In genomic region chr10:70418229-70418628, GRCh38 we compare ENCODE assay signal across 13 cellular contexts. TPM values are rescaled to one million over a fixed set of nuclear protein-coding genes. Genes with fewer than 3 reads are reported as not detected.
DNase-seq lines count a peak whose midpoint lies in the region; ATAC-seq and TF ChIP-seq lines count a peak whose summit lies in the region.
"Had no signal": no experiment of that assay in that cellular context is flagged by ENCODE, and none has a peak within 500 bp of the region (broad histone marks: within the 10 kb centered on the region; RNA-seq: fewer than 3 reads in every experiment).

No MANE protein-coding gene starts in this region.

- H3K27me3 Mint-ChIP-seq in activated T-cell treated with anti-CD3 and anti-CD28 coated beads, Interleukin-2, amount 50 U/mL, for 72 hours (ENCODE audit: low read depth), result no peaks in the 10 kb centered on the region
- no peaks in the 10 kb centered on the region for H3K27me3 Mint-ChIP-seq in chondrocyte (ENCODE audit: low read depth)
- H3K27me3 Mint-ChIP-seq: dendritic cell treated with granulocyte-macrophage colony-stimulating factor and Interleukin-4, amounts not matched to agents 40 ng/mL and 50 ng/mL, for 4 days had no signal

- peaks cover 2 to 8% of the 10 kb centered on the region in 2 donors for H3K36me3 Mint-ChIP-seq in activated T-cell treated with anti-CD3 and anti-CD28 coated beads, Interleukin-2, amount 50 U/mL, for 72 hours (ENCODE audit: insufficient read depth in 2 of 2)
- peaks cover 29% of the 10 kb centered on the region for H3K36me3 Mint-ChIP-seq in chondrocyte (ENCODE audit: low read depth)

- TF ChIP-seq CTCF in foreskin keratinocyte (conservative IDR thresholded peaks at IDR 0.05) (no peak), chondrocyte (IDR thresholded peaks at IDR 0.05) (no peak)

- H3K4me1 ChIP-seq in foreskin keratinocyte, result no peaks in the 10 kb centered on the region
- H3K4me1 ChIP-seq: upper lobe of right lung had no signal

- DNase-seq in stimulated activated CD4-positive, alpha-beta T cell treated with anti-CD3 and anti-CD28 coated beads, Interleukin-1b, Interleukin-23, amount 100 ng/mL, for 48 hours, result peak; percentile 22
- DNase-seq in stimulated activated CD4-positive, alpha-beta T cell treated with anti-CD3 and anti-CD28 coated beads, Interleukin-12 subunit alpha, Interleukin-12 subunit beta, amount 100 ng/mL, for 4 hours, result no peak
- peak; percentile 13 to 19 for DNase-seq in activated T-cell treated with anti-CD3 and anti-CD28 coated beads, Interleukin-2, amount 50 U/mL, for 72 hours
- DNase-seq in foreskin keratinocyte (peak in 1 of 2 donors; percentile 25), NAMALWA (ENCODE audit: low spot score) (no peak), chondrocyte (ENCODE audit: low spot score) (no peak), HPDE6-E6E7 (ENCODE audit: extremely low spot score) (no peak)
- DNase-seq: NCI-H2227 treated with DMSO at 0.1 percent for 48 hours, right cardiac atrium, upper lobe of right lung had no signal

- peaks cover 25% of the 10 kb centered on the region for H3K4me1 Mint-ChIP-seq in activated T-cell treated with anti-CD3 and anti-CD28 coated beads, Interleukin-2, amount 50 U/mL, for 72 hours (ENCODE audit: low read depth)
- H3K4me1 Mint-ChIP-seq in chondrocyte (ENCODE audit: low read depth), result peaks cover 15% of the 10 kb centered on the region

- H3K9me3 Mint-ChIP-seq in activated T-cell treated with anti-CD3 and anti-CD28 coated beads, Interleukin-2, amount 50 U/mL, for 72 hours, result no peaks in the 10 kb centered on the region
- H3K9me3 Mint-ChIP-seq in chondrocyte (ENCODE audit: low read depth), result no peaks in the 10 kb centered on the region
- H3K9me3 Mint-ChIP-seq: activated T-helper 2 cell treated with anti-CD3 and anti-CD28 coated beads, Interferon-gamma antibody, Interleukin-2, Interleukin-4, amounts not matched to agents 10 μg/mL and 5 μg/mL and 100 μg/mL, durations not matched to agents 14 hours and 24 hours and 36 hours; dendritic cell treated with granulocyte-macrophage colony-stimulating factor and Interleukin-4, amounts not matched to agents 40 ng/mL and 50 ng/mL, for 4 days had no signal

- H3K27me3 ChIP-seq in foreskin keratinocyte, result no peaks in the 10 kb centered on the region
- H3K27me3 ChIP-seq: upper lobe of right lung had no signal

- H3K27ac ChIP-seq in foreskin keratinocyte, result no peak overlapping the region
- H3K27ac ChIP-seq: upper lobe of right lung had no signal

- peak overlapping the region; percentile 58 to 71 for H3K4me3 Mint-ChIP-seq in activated T-cell treated with anti-CD3 and anti-CD28 coated beads, Interleukin-2, amount 50 U/mL, for 72 hours
- H3K4me3 Mint-ChIP-seq in chondrocyte (ENCODE audit: unreplicated experiment), result no peak overlapping the region
- H3K4me3 Mint-ChIP-seq: dendritic cell treated with granulocyte-macrophage colony-stimulating factor and Interleukin-4, amounts not matched to agents 40 ng/mL and 50 ng/mL, for 4 days had no signal

- ATAC-seq in activated T-cell treated with anti-CD3 and anti-CD28 coated beads, Interleukin-2, amount 50 U/mL, for 72 hours (replicated peaks in 1 of 2), result peak; percentile 66 to 69
- peak; percentile 44 for ATAC-seq in foreskin keratinocyte
- ATAC-seq in HG02588 (IDR thresholded peaks at IDR 0.05; ENCODE audit: unreplicated experiment), result no peak
- ATAC-seq: upper lobe of right lung had no signal

- peak overlapping the region; percentile 70 for H3K27ac Mint-ChIP-seq in activated T-cell treated with anti-CD3 and anti-CD28 coated beads, Interleukin-2, amount 50 U/mL, for 72 hours
- H3K27ac Mint-ChIP-seq in chondrocyte (ENCODE audit: unreplicated experiment), result no peak overlapping the region
- H3K27ac Mint-ChIP-seq: dendritic cell treated with granulocyte-macrophage colony-stimulating factor and Interleukin-4, amounts not matched to agents 40 ng/mL and 50 ng/mL, for 4 days had no signal

RNA-seq across cellular contexts. Expression of gene EIF4EBP2, which starts 14.3 kb away (rescaled TPM):
- total RNA-seq in activated T-cell treated with anti-CD3 and anti-CD28 coated beads, Interleukin-2, amount 50 U/mL, for 72 hours, result 10 to 100 TPM; 23.6 to 24.3 TPM
- total RNA-seq in foreskin keratinocyte (23.4 and 27.5 TPM in 2 replicates), chondrocyte (39.6 to 52.9 TPM (median 41.0 TPM) in 3 replicates)
- 7.2 and 10.0 TPM in 2 replicates for polyA plus RNA-seq in foreskin keratinocyte

RNA-seq across cellular contexts. Expression of gene NODAL, which starts 23.3 kb away (rescaled TPM):
- total RNA-seq in activated T-cell treated with anti-CD3 and anti-CD28 coated beads, Interleukin-2, amount 50 U/mL, for 72 hours, result not detected
- 0.14 TPM in 2 replicates for total RNA-seq in foreskin keratinocyte
- 0.12 and 0.29 TPM in 2 replicates for polyA plus RNA-seq in foreskin keratinocyte
- total RNA-seq in chondrocyte, result 0.49 TPM in 1 of 3 replicates, not detected in the others
- total RNA-seq: activated T-helper 2 cell treated with anti-CD3 and anti-CD28 coated beads, Interferon-gamma antibody, Interleukin-2, Interleukin-4, amounts not matched to agents 10 μg/mL and 5 μg/mL and 100 μg/mL, durations not matched to agents 14 hours and 24 hours and 36 hours; right cardiac atrium; upper lobe of right lung had no signal
- polyA plus RNA-seq: right cardiac atrium had no signal

RNA-seq across cellular contexts. Expression of gene LRRC20, which starts 35.8 kb away (rescaled TPM):
- total RNA-seq in activated T-cell treated with anti-CD3 and anti-CD28 coated beads, Interleukin-2, amount 50 U/mL, for 72 hours, result 1 to 10 TPM; 3.6 to 5.8 TPM
- total RNA-seq in foreskin keratinocyte (8.5 and 12.7 TPM in 2 replicates), chondrocyte (8.8 to 10.8 TPM (median 9.5 TPM) in 3 replicates)
- 7.9 and 10.5 TPM in 2 replicates for polyA plus RNA-seq in foreskin keratinocyte

Comparison
In these comparisons a context has a peak if more than half of its experiments do, and no peak if none do; other contexts are left out.
1. DNase-seq: peak in stimulated activated CD4-positive, alpha-beta T cell treated with anti-CD3 and anti-CD28 coated beads, Interleukin-1b, Interleukin-23, amount 100 ng/mL, for 48 hours (single experiment) and activated T-cell treated with anti-CD3 and anti-CD28 coated beads, Interleukin-2, amount 50 U/mL, for 72 hours (2 of 2); none in stimulated activated CD4-positive, alpha-beta T cell treated with anti-CD3 and anti-CD28 coated beads, Interleukin-12 subunit alpha, Interleukin-12 subunit beta, amount 100 ng/mL, for 4 hours (single experiment), NAMALWA (single experiment), chondrocyte (single experiment) and HPDE6-E6E7 (single experiment).